In the genomic region with DNA sequence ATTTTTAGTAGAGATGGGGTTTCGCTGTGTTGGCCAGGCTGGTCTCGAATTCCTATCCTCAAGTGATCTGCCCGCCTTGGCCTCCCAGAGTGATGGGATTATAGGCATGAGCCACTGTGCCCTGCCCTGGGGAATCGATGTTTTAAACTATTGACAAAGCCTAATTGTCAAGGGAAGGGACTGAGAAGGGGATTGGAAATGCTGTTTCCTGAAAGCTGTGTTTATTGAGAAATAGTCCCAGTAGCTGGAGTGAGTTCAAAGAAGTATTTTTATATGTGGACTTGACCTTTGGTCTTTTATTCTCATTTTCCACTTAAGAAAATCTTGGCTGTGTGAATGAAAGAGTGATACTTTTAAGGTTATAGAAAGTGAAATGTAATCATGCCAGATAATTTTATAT, we compare ENCODE assay signal across 18 cellular contexts. TPM values are rescaled to one million over a fixed set of nuclear protein-coding genes. Genes with fewer than 3 reads are reported as not detected.
DNase-seq lines count a peak whose midpoint lies in the region; ATAC-seq and TF ChIP-seq lines count a peak whose summit lies in the region.
"Had no signal": no experiment of that assay in that cellular context is flagged by ENCODE, and none has a peak within 500 bp of the region (broad histone marks: within the 10 kb centered on the region; RNA-seq: fewer than 3 reads in every experiment).

No MANE protein-coding gene starts in this region.

- no TSS peak for BruUV-seq in A673 (replicated peaks; lab: Mats Ljungman, UMichigan)

- peaks cover 31% of the 10 kb centered on the region for H3K4me1 Mint-ChIP-seq in neural crest cell

- POLR2A ChIA-PET in A673 (lab: Charles Lee; ENCODE audit: low non-redundant PET), result no interaction called here

- H3K36me3 ChIP-seq in A673 (ENCODE audit: insufficient read depth, low read length, poor library complexity, severe bottlenecking), result peaks cover 22% of the 10 kb centered on the region
- peaks cover 0 to 31% (median 0%) of the 10 kb centered on the region in 3 donors for H3K36me3 ChIP-seq in Peyer's patch
- peaks cover 2% of the 10 kb centered on the region for H3K36me3 ChIP-seq in fibroblast of lung (ENCODE audit: control insufficient read depth, insufficient read depth, low read length)
- no peaks in the 10 kb centered on the region for H3K36me3 ChIP-seq in hepatocyte (replicated peaks; ENCODE audit: insufficient read depth, low read depth)
- H3K36me3 ChIP-seq: uterus had no signal

- TF ChIP-seq CTCF in A673 (conservative IDR thresholded peaks at IDR 0.05; ENCODE audit: low read depth, low read length) (no peak), Peyer's patch (IDR thresholded peaks at IDR 0.05) (no peak), fibroblast of lung (conservative IDR thresholded peaks at IDR 0.05 in 1 of 2, IDR thresholded peaks at IDR 0.05 in 1 of 2; ENCODE audit: low read depth in 1 of 2, low read length in 2 of 2) (no peak), neural crest cell (conservative IDR thresholded peaks at IDR 0.05) (no peak), hepatocyte (IDR thresholded peaks at IDR 0.05; ENCODE audit: poor library complexity) (no peak)

- H3K4me3 ChIP-seq in A673 (ENCODE audit: low read depth, low read length, poor library complexity, severe bottlenecking) (no peak overlapping the region), Peyer's patch (no peak overlapping the region), fibroblast of lung (replicated peaks in 1 of 4; ENCODE audit: control extremely low read depth in 1 of 4, insufficient read depth in 1 of 4, low read depth in 3 of 4, low read length in 4 of 4) (no peak overlapping the region), hepatocyte (no peak overlapping the region)
- H3K4me3 ChIP-seq: uterus had no signal

- no peaks in the 10 kb centered on the region for H3K9me2 ChIP-seq in hepatocyte (replicated peaks; ENCODE audit: insufficient read depth)

- no peak overlapping the region for H3K9ac ChIP-seq in fibroblast of lung (ENCODE audit: insufficient read depth, low read length)

- no peaks in the 10 kb centered on the region for H3K9me3 Mint-ChIP-seq in neural crest cell
- H3K9me3 Mint-ChIP-seq: activated naive CD4-positive, alpha-beta T cell treated with anti-CD3 and anti-CD28 coated beads for 36 hours had no signal

- H3K27me3 ChIP-seq in A673 (replicated peaks; ENCODE audit: insufficient read depth, low read depth, low read length, poor library complexity) (no peaks in the 10 kb centered on the region), Peyer's patch (no peaks in the 10 kb centered on the region), fibroblast of lung (ENCODE audit: control insufficient read depth, insufficient read depth, low read length) (no peaks in the 10 kb centered on the region), hepatocyte (no peaks in the 10 kb centered on the region)
- H3K27me3 ChIP-seq: uterus had no signal

- H2AFZ ChIP-seq in fibroblast of lung (ENCODE audit: low read length) (no peak overlapping the region), hepatocyte (no peak overlapping the region)

- CTCF ChIA-PET in A673 (lab: Charles Lee), result no interaction called here

- H3K4me2 ChIP-seq in fibroblast of lung (ENCODE audit: extremely low read depth, insufficient read depth, low read length), result no peak overlapping the region
- no peak overlapping the region for H3K4me2 ChIP-seq in hepatocyte

- no peak overlapping the region for H3K4me3 Mint-ChIP-seq in neural crest cell
- H3K4me3 Mint-ChIP-seq: activated naive CD4-positive, alpha-beta T cell treated with anti-CD3 and anti-CD28 coated beads for 36 hours had no signal

- peaks cover 12% of the 10 kb centered on the region for H3K36me3 Mint-ChIP-seq in neural crest cell (ENCODE audit: low read depth)

- peak; percentile 36 for DNase-seq in A673 (ENCODE audit: low spot score)
- DNase-seq in Peyer's patch, result no peak
- DNase-seq in fibroblast of lung (ENCODE audit: low read depth in 2 of 2), result peak in 1 of 2 donors; percentile 54
- DNase-seq in neural crest cell (ENCODE audit: low read depth, low spot score), result no peak
- no peak for DNase-seq in hepatocyte (ENCODE audit: low spot score)
- DNase-seq in kidney tubule cell (ENCODE audit: low spot score), result no peak
- DNase-seq in OCI-M1 (lab: John Stamatoyannopoulos, UW), result no peak
- DNase-seq: activated CD4-positive, alpha-beta T cell treated with anti-CD3 and anti-CD28 coated beads for 4 hours; activated naive CD4-positive, alpha-beta T cell treated with anti-CD3 and anti-CD28 coated beads for 36 hours; Caco-2; NCI-H1092; NCI-H226; posterior cingulate gyrus; SIG-M5; stimulated activated naive CD4-positive, alpha-beta T cell; T1000; uterus had no signal

- WGBS in hepatocyte (ENCODE audit: low lambda C conversion rate, missing lambda C conversion rate), result 84% methylated on average over 4 of the region's 4 CpGs

- TF ChIP-seq POLR2A in Peyer's patch (IDR thresholded peaks at IDR 0.05), result no peak

- intact Hi-C loops in A673 (cut with micrococcal nuclease; ENCODE audit: unreplicated experiment), result no loop called here

- peak overlapping the region; percentile 48 for H3K27ac Mint-ChIP-seq in neural crest cell (ENCODE audit: unreplicated experiment)
- H3K27ac Mint-ChIP-seq: activated naive CD4-positive, alpha-beta T cell treated with anti-CD3 and anti-CD28 coated beads for 36 hours had no signal

- H3K27me3 Mint-ChIP-seq in neural crest cell (ENCODE audit: low read depth), result no peaks in the 10 kb centered on the region

- no peaks in the 10 kb centered on the region for H4K20me1 ChIP-seq in fibroblast of lung (ENCODE audit: control insufficient read depth, extremely low read depth, insufficient read depth, low read length)
- peaks cover 3% of the 10 kb centered on the region for H4K20me1 ChIP-seq in hepatocyte (ENCODE audit: insufficient read depth, poor library complexity, severe bottlenecking)

- no peak for ATAC-seq in GM21381 (IDR thresholded peaks at IDR 0.05; ENCODE audit: unreplicated experiment)

- H3K27ac ChIP-seq in A673 (ENCODE audit: low read depth, low read length, poor library complexity, severe bottlenecking), result no peak overlapping the region
- H3K27ac ChIP-seq in Peyer's patch, result peak overlapping the region in 3 of 4 donors; percentile 6 to 67 (median 8)
- H3K27ac ChIP-seq in fibroblast of lung (ENCODE audit: insufficient read depth, low read length), result peak overlapping the region; percentile 43
- no peak overlapping the region for H3K27ac ChIP-seq in hepatocyte

- H3K9me3 ChIP-seq in A673 (ENCODE audit: low read depth, low read length, poor library complexity, severe bottlenecking), result no peaks in the 10 kb centered on the region
- no peaks in the 10 kb centered on the region for H3K9me3 ChIP-seq in Peyer's patch
- H3K9me3 ChIP-seq in fibroblast of lung (ENCODE audit: control insufficient read depth, insufficient read depth, low read depth, low read length), result no peaks in the 10 kb centered on the region
- no peaks in the 10 kb centered on the region for H3K9me3 ChIP-seq in hepatocyte (ENCODE audit: low read depth)
- H3K9me3 ChIP-seq: Caco-2, uterus had no signal

- peaks cover 22% of the 10 kb centered on the region for H3K4me1 ChIP-seq in A673 (ENCODE audit: insufficient read depth, low read length, poor library complexity, severe bottlenecking)
- H3K4me1 ChIP-seq in Peyer's patch, result peaks cover 0 to 30% (median 0%) of the 10 kb centered on the region in 4 donors
- H3K4me1 ChIP-seq in fibroblast of lung (ENCODE audit: control insufficient read depth, extremely low read depth, insufficient read depth, low read length), result peaks cover 6% of the 10 kb centered on the region
- H3K4me1 ChIP-seq in hepatocyte (ENCODE audit: insufficient read depth), result peaks cover 8% of the 10 kb centered on the region
- H3K4me1 ChIP-seq: Caco-2 had no signal

- H3K79me2 ChIP-seq in fibroblast of lung (ENCODE audit: control insufficient read depth, insufficient read depth, low read length) (peaks cover 23% of the 10 kb centered on the region), hepatocyte (peaks cover 34% of the 10 kb centered on the region)

RNA-seq across cellular contexts. Expression of gene KIF1B, which starts 47.5 kb away (rescaled TPM):
- total RNA-seq in A673 (2021) (69.5 and 71.7 TPM in 2 replicates), Peyer's patch (10 to 100 TPM; 55.2 to 88.1 (median 67.0) TPM), fibroblast of lung (19.5 and 34.3 TPM in 2 replicates), neural crest cell (113 and 116 TPM in 2 replicates), hepatocyte (32.7 and 37.0 TPM in 2 replicates)
- polyA plus RNA-seq in fibroblast of lung (23.4 and 23.6 TPM in 2 replicates), hepatocyte (14.6 and 15.4 TPM in 2 replicates)
- polyA plus RNA-seq in fibroblast of lung (2012), result 18.7 and 23.8 TPM in 2 replicates
- 15.9 and 51.1 TPM in 2 replicates for polyA minus RNA-seq in fibroblast of lung (ENCODE audit: low replicate concordance)

Comparison
In these comparisons a context has a peak if more than half of its experiments do, and no peak if none do; other contexts are left out.
1. H3K27ac ChIP-seq: peak in Peyer's patch (3 of 4) and fibroblast of lung (single experiment); none in A673 (single experiment) and hepatocyte (single experiment).